9 cellular contexts compared by ENCODE assay signal in genomic region chr4:26985836-26986235, GRCh38.
DNase-seq lines count a peak whose midpoint lies in the region; ATAC-seq and TF ChIP-seq lines count a peak whose summit lies in the region.
"Had no signal": no experiment of that assay in that cellular context is flagged by ENCODE, and none has a peak within 500 bp of the region (broad histone marks: within the 10 kb centered on the region; RNA-seq: fewer than 3 reads in every experiment).

No MANE protein-coding gene starts in this region.

- no peak for TF ChIP-seq POLR2A in vagina (IDR thresholded peaks at IDR 0.05)

- H2AFZ ChIP-seq in Loucy (ENCODE audit: low read length) = no peak overlapping the region

- no peak overlapping the region for H3K4me3 Mint-ChIP-seq in MCF 10A (ENCODE audit: unreplicated experiment)

- H3K4me1 ChIP-seq in Loucy (ENCODE audit: insufficient read depth, low read length, poor library complexity, severe bottlenecking) = peaks cover 16% of the 10 kb centered on the region
- H3K4me1 ChIP-seq in effector memory CD4-positive, alpha-beta T cell (ENCODE audit: control insufficient read depth, insufficient read depth, low read length, poor library complexity, severe bottlenecking) = peaks cover 15% of the 10 kb centered on the region
- no peaks in the 10 kb centered on the region for H3K4me1 ChIP-seq in vagina
- peaks cover 16% of the 10 kb centered on the region for H3K4me1 ChIP-seq in psoas muscle

- H3K9ac ChIP-seq in Loucy (ENCODE audit: low read depth, low read length, poor library complexity, severe bottlenecking) = no peak overlapping the region

- H3K4me3 ChIP-seq in Loucy (ENCODE audit: low read length, poor library complexity, severe bottlenecking) (no peak overlapping the region), vagina (no peak overlapping the region), psoas muscle (no peak overlapping the region)
- no peak overlapping the region for H3K4me3 ChIP-seq in effector memory CD4-positive, alpha-beta T cell (ENCODE audit: insufficient read depth, low read depth, low read length, poor library complexity, severe bottlenecking)

- no peaks in the 10 kb centered on the region; the same call in 1 of the 2 replicates for H3K79me2 ChIP-seq in Loucy (ENCODE audit: insufficient read depth, low read length)

- ATAC-seq in GM18519 (IDR thresholded peaks at IDR 0.05; ENCODE audit: low FRiP score, unreplicated experiment) (peak; percentile 87), GM21737 (IDR thresholded peaks at IDR 0.05; ENCODE audit: unreplicated experiment) (peak; percentile 63), psoas muscle (no peak)
- ATAC-seq: HCT116 had no signal

- no TSS peak for BruUV-seq in MCF 10A (replicated peaks; lab: Mats Ljungman, UMichigan)

- no peak overlapping the region for H3K27ac ChIP-seq in effector memory CD4-positive, alpha-beta T cell (ENCODE audit: insufficient read depth, low read length, poor library complexity, severe bottlenecking)
- H3K27ac ChIP-seq in vagina (no peak overlapping the region), psoas muscle (no peak overlapping the region)

- H3K9me3 Mint-ChIP-seq in MCF 10A (ENCODE audit: unreplicated experiment) = no peaks in the 10 kb centered on the region

- no peaks in the 10 kb centered on the region for H3K9me2 ChIP-seq in Loucy (replicated peaks; ENCODE audit: low read depth, low read length)

- no peaks in the 10 kb centered on the region for H3K9me3 ChIP-seq in Loucy (ENCODE audit: insufficient read depth, low read depth, low read length)
- H3K9me3 ChIP-seq in effector memory CD4-positive, alpha-beta T cell (ENCODE audit: control insufficient read depth, low read length) = no peaks in the 10 kb centered on the region
- H3K9me3 ChIP-seq in vagina = no peaks in the 10 kb centered on the region
- H3K9me3 ChIP-seq in psoas muscle = peaks cover under 1% of the 10 kb centered on the region

- H3K4me1 Mint-ChIP-seq in MCF 10A (ENCODE audit: insufficient read depth, unreplicated experiment) = no peaks in the 10 kb centered on the region

- DNase-seq in effector memory CD4-positive, alpha-beta T cell = peak in 2 of 3 donors; percentile 20
- DNase-seq in MCF 10A (ENCODE audit: unreplicated experiment) = no peak
- no peak for DNase-seq in vagina (ENCODE audit: extremely low spot score in 2 of 2)
- DNase-seq in psoas muscle = no peak
- no peak for DNase-seq in posterior cingulate gyrus

- CTCF ChIA-PET in MCF 10A (lab: Yijun Ruan, JAX) = interaction anchor here (0.5 kb wide), 1 partner anchor 332 kb away, joined by 3 read pairs; no protein-coding TSS in a partner anchor

- H4K20me1 ChIP-seq in Loucy (ENCODE audit: insufficient read depth, low read length, poor library complexity, severe bottlenecking) = peaks cover 18% of the 10 kb centered on the region

- H3K36me3 ChIP-seq in Loucy (ENCODE audit: insufficient read depth, low read length) (no peaks in the 10 kb centered on the region), vagina (no peaks in the 10 kb centered on the region), psoas muscle (ENCODE audit: insufficient read depth in 1 of 2, low read depth in 1 of 2) (no peaks in the 10 kb centered on the region)
- H3K36me3 ChIP-seq in effector memory CD4-positive, alpha-beta T cell (ENCODE audit: control insufficient read depth, insufficient read depth, low read length) = no peaks in the 10 kb centered on the region

- no peaks in the 10 kb centered on the region for H3K27me3 ChIP-seq in Loucy (ENCODE audit: insufficient read depth, low read length, poor library complexity, severe bottlenecking)
- H3K27me3 ChIP-seq in effector memory CD4-positive, alpha-beta T cell (replicated peaks; ENCODE audit: control insufficient read depth, insufficient read depth, low read length, poor library complexity, severe bottlenecking) = no peaks in the 10 kb centered on the region
- H3K27me3 ChIP-seq in vagina = no peaks in the 10 kb centered on the region
- no peaks in the 10 kb centered on the region for H3K27me3 ChIP-seq in psoas muscle (ENCODE audit: insufficient read depth in 3 of 3, low read length in 2 of 3)

- WGBS in psoas muscle, 3 donors = 65 to 69% (median 66%) methylated on average over 3 of the region's 3 CpGs

- TF ChIP-seq CTCF in Loucy (conservative IDR thresholded peaks at IDR 0.05; ENCODE audit: low read length) = no peak
- no peak for TF ChIP-seq CTCF in MCF 10A (IDR thresholded peaks at IDR 0.05; ENCODE audit: unreplicated experiment)
- no peak for TF ChIP-seq CTCF in vagina (IDR thresholded peaks at IDR 0.05)
- no peak for TF ChIP-seq CTCF in psoas muscle (IDR thresholded peaks at IDR 0.05)

- H3K27me3 Mint-ChIP-seq in MCF 10A (ENCODE audit: insufficient read depth, unreplicated experiment) = no peaks in the 10 kb centered on the region

- no peaks in the 10 kb centered on the region for H3K36me3 Mint-ChIP-seq in MCF 10A (ENCODE audit: insufficient read depth, unreplicated experiment)

- POLR2A ChIA-PET in MCF 10A (lab: Yijun Ruan, JAX) = interaction anchor here (0.6 kb wide), 1 partner anchor 76 kb away, joined by 3 read pairs; no protein-coding TSS in a partner anchor

- intact Hi-C loops in MCF 10A (cut with micrococcal nuclease) = no loop called here
- intact Hi-C loops in vagina (cut with DNase I) = no loop called here
- intact Hi-C loops in psoas muscle (cut with DNase I) = loop anchor here in 1 of 2 donors (10.0 kb wide), 1 partner anchor 121 kb away; the partner anchor contains the start of gene STIM2
- intact Hi-C loops in posterior cingulate gyrus (cut with DNase I) = no loop called here

- peak overlapping the region; percentile 57 for H3K4me2 ChIP-seq in Loucy (ENCODE audit: low read depth, low read length, poor library complexity, severe bottlenecking)

- no peaks in the 10 kb centered on the region for H3F3A ChIP-seq in Loucy (ENCODE audit: low read depth)

- H3K27ac Mint-ChIP-seq in MCF 10A (ENCODE audit: low read depth, unreplicated experiment) = no peak overlapping the region

Comparison
In these comparisons a context has a peak if more than half of its experiments do, and no peak if none do; other contexts are left out.
1. ATAC-seq: peak in GM18519 (single experiment) and GM21737 (single experiment); none in psoas muscle (0 of 4).
2. DNase-seq: peak in effector memory CD4-positive, alpha-beta T cell (2 of 3); none in MCF 10A (single experiment), vagina (0 of 2), psoas muscle (0 of 2) and posterior cingulate gyrus (0 of 10).